Comparison of ENCODE assay signal across 18 cellular contexts in genomic region chr10:4758256-4758655, GRCh38.
"Had no signal": no experiment of that assay in that cellular context is flagged by ENCODE, and none has a peak within 500 bp of the region (broad histone marks: within the 10 kb centered on the region; RNA-seq: fewer than 3 reads in every experiment).

No MANE protein-coding gene starts in this region.

- H3K4me3 ChIP-seq: esophagus muscularis mucosa, hepatocyte, lung, psoas muscle, stomach had no signal

- H2AFZ ChIP-seq: hepatocyte had no signal

- H3K27ac ChIP-seq: epithelial cell of prostate, esophagus muscularis mucosa, foreskin keratinocyte, hepatocyte, psoas muscle, stomach had no signal

- H3K27me3 ChIP-seq: esophagus muscularis mucosa, foreskin keratinocyte, hepatocyte, stomach had no signal

- DNase-seq: effector memory CD8-positive, alpha-beta T cell; foreskin keratinocyte; left colon; left ventricle myocardium superior; mesenchymal stem cell; midbrain; naive B cell; psoas muscle; small intestine; stimulated activated CD4-positive, alpha-beta T cell treated with anti-CD3 and anti-CD28 coated beads, Interleukin-12 subunit alpha, Interleukin-12 subunit beta, amount 100 ng/mL, for 4 hours; stimulated activated naive CD4-positive, alpha-beta T cell; stomach; trophoblast cell had no signal

- H3K36me3 ChIP-seq: esophagus muscularis mucosa, stomach had no signal

- H3K9me3 ChIP-seq: esophagus muscularis mucosa, psoas muscle, stomach had no signal

- ATAC-seq: effector memory CD8-positive, alpha-beta T cell; foreskin keratinocyte; left colon; left ventricle myocardium superior; psoas muscle; sciatic nerve had no signal

- H3K4me2 ChIP-seq: hepatocyte had no signal

- H3K79me2 ChIP-seq: hepatocyte had no signal

- H3K4me1 ChIP-seq: esophagus muscularis mucosa, psoas muscle, stomach had no signal
